In the genomic region with DNA sequence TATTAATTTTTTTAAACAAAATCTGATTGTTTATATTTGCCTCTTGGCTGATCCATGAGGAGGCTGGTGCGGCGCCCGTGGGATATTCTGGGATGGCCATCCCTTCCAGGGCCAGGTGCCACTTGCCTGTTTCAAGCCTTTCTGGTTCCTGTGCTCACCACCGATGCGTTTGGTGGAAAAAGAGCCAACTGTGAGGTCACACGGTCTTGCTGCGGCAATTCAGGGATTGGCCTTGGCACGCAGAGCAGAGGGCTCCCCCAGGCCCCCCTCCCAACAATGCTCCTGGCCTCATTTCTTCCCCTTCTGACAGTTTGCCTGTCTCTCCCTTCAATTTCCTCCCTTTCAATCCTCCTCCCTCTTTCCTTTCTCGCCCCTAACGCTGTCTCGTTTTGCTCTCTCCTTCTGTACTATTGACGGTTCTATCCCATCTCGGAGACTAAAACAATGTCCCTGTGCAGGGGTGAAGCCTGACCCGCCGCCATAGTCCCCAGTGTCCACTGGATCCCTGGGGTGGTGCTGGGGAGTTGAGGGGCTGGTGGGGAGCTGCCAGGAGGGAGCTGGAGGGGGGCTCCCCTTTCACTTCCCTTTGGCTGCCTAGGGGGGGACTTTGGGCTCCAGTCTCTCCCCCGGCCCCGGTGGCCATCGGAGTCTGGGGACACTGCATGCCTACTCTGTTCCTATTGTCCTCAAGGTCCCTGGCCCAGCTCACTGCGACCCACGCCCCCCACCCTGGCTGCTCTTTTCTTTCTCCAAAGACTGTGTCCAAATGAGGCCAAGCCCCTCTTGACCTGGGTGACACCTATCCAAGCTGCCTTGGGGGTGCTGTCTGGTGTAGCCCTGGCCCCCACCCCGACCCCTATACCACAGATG, we compare ENCODE assay signal across 1 cellular context.
TF ChIP-seq lines count a peak whose summit lies in the region.

No MANE protein-coding gene starts in this region.

TF ChIP-seq in SK-N-SH, 30 proteins besides CTCF, POLR2A, EP300 and RAD21 (continued from another document):
- TF ChIP-seq, protein P1, sequence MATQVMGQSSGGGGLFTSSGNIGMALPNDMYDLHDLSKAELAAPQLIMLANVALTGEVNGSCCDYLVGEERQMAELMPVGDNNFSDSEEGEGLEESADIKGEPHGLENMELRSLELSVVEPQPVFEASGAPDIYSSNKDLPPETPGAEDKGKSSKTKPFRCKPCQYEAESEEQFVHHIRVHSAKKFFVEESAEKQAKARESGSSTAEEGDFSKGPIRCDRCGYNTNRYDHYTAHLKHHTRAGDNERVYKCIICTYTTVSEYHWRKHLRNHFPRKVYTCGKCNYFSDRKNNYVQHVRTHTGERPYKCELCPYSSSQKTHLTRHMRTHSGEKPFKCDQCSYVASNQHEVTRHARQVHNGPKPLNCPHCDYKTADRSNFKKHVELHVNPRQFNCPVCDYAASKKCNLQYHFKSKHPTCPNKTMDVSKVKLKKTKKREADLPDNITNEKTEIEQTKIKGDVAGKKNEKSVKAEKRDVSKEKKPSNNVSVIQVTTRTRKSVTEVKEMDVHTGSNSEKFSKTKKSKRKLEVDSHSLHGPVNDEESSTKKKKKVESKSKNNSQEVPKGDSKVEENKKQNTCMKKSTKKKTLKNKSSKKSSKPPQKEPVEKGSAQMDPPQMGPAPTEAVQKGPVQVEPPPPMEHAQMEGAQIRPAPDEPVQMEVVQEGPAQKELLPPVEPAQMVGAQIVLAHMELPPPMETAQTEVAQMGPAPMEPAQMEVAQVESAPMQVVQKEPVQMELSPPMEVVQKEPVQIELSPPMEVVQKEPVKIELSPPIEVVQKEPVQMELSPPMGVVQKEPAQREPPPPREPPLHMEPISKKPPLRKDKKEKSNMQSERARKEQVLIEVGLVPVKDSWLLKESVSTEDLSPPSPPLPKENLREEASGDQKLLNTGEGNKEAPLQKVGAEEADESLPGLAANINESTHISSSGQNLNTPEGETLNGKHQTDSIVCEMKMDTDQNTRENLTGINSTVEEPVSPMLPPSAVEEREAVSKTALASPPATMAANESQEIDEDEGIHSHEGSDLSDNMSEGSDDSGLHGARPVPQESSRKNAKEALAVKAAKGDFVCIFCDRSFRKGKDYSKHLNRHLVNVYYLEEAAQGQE (IDR thresholded peaks at IDR 0.05; ENCODE audit: low read depth, low read length), result no peak
